8 cellular contexts compared by ENCODE assay signal in the genomic region with DNA sequence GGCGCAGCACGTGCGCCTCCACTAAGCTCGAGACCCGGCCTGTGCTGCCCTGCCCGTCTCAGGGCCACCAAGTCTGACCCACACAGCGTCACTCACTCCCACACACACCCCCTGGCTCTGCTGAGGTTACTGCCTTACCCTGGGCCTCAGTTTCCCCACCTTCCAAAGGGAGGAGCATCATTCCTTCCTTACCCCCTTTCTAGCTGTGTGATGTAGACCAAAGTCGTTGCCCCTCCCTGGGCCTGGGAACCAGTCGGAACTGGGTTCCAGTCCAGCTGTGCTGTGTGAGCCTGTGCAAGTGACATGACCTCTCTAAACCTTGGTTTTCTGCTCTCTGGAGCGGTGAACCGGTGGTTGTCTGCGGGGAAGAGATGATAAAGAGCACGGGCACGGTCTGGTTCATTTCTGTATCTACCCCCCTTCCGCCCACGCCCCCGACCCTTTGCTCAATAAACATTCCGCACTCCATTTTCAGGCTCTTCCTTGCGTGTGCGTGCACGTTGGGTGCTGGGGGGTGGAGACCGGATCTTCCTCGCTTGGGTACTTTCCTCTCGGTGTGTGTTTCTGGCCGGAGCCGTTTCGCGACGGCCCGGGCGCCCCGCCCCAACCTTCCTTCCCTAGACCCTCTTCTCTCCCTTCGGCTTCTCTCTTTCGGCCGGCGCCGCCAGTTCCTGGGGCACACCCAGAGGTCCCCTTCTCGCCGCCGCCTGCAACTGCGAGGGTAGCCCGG. TPM values are rescaled to one million over a fixed set of nuclear protein-coding genes. Genes with fewer than 3 reads are reported as not detected.
DNase-seq lines count a peak whose midpoint lies in the region; ATAC-seq, FAIRE-seq and TF ChIP-seq lines count a peak whose summit lies in the region.

A gene with protein sequence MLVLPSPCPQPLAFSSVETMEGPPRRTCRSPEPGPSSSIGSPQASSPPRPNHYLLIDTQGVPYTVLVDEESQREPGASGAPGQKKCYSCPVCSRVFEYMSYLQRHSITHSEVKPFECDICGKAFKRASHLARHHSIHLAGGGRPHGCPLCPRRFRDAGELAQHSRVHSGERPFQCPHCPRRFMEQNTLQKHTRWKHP (plus strand): TSS at position 647 of the 730 bp plus-strand sequence. CDS start 923 bp downstream, outside the sequence.

- 0 to 3% methylated on average over 21 to 32 of the region's 42 CpGs for WGBS in esophagus squamous epithelium, 2 donors

- peaks cover 79% of the 10 kb centered on the region for H3K36me3 Mint-ChIP-seq in stimulated activated effector memory CD8-positive, alpha-beta T cell treated with anti-CD3 and anti-CD28 coated beads, Interleukin-12 subunit alpha, Interleukin-12 subunit beta, amount 100 ng/mL, for 72 hours

- H3K4me3 ChIP-seq in HUES6 (ENCODE audit: low read depth, low read length) = peak within 1 kb of the TSS; percentile 91
- peak within 1 kb of the TSS; percentile 93 to 96 (median 95) for H3K4me3 ChIP-seq in esophagus squamous epithelium

- H3K27ac Mint-ChIP-seq in stimulated activated effector memory CD8-positive, alpha-beta T cell treated with anti-CD3 and anti-CD28 coated beads, Interleukin-12 subunit alpha, Interleukin-12 subunit beta, amount 100 ng/mL, for 72 hours = peak within 1 kb of the TSS; percentile 98

- intact Hi-C loops in esophagus squamous epithelium (cut with DNase I) = no loop called here

- H3K36me3 ChIP-seq in HUES6 (ENCODE audit: control insufficient read depth, insufficient read depth, low read length) (peaks cover 16% of the 10 kb centered on the region), esophagus squamous epithelium (peaks cover 0 to 23% (median 5%) of the 10 kb centered on the region in 3 donors)

- H3K9ac ChIP-seq in HUES6 (ENCODE audit: low read length) = peak within 1 kb of the TSS; percentile 92

- peaks cover 60% of the 10 kb centered on the region for H3K4me1 Mint-ChIP-seq in stimulated activated effector memory CD8-positive, alpha-beta T cell treated with anti-CD3 and anti-CD28 coated beads, Interleukin-12 subunit alpha, Interleukin-12 subunit beta, amount 100 ng/mL, for 72 hours

- TF ChIP-seq POLR2A in GM18505 (IDR thresholded peaks at IDR 0.05; ENCODE audit: borderline replicate concordance, extremely low read depth, insufficient read depth, insufficient read length) (peak; percentile 61), esophagus squamous epithelium (IDR thresholded peaks at IDR 0.05) (peak in 1 of 4 donors; percentile 10)

- H3K27me3 ChIP-seq in HUES6 (ENCODE audit: control insufficient read depth, insufficient read depth, low read length) = no peaks in the 10 kb centered on the region
- no peaks in the 10 kb centered on the region for H3K27me3 ChIP-seq in esophagus squamous epithelium

- ATAC-seq in GM18505 (IDR thresholded peaks at IDR 0.05; ENCODE audit: unreplicated experiment) (no peak), GM18520 (IDR thresholded peaks at IDR 0.05; ENCODE audit: unreplicated experiment) (no peak)
- ATAC-seq in stimulated activated effector memory CD8-positive, alpha-beta T cell treated with anti-CD3 and anti-CD28 coated beads, Interleukin-12 subunit alpha, Interleukin-12 subunit beta, amount 100 ng/mL, for 72 hours = peak; percentile 74

- DNase-seq in RCC 7860 (ENCODE audit: low spot score) (peak; percentile 59), activated T-helper 1 cell treated with Interleukin-2 at 50 U/mL for 16 hours (ENCODE audit: low read depth) (peak; percentile 72), esophagus squamous epithelium (lab: John Stamatoyannopoulos, UW) (no peak), myocyte (ENCODE audit: low read depth) (peak; percentile 79)
- DNase-seq in stimulated activated effector memory CD8-positive, alpha-beta T cell treated with anti-CD3 and anti-CD28 coated beads, Interleukin-12 subunit alpha, Interleukin-12 subunit beta, amount 100 ng/mL, for 72 hours (ENCODE audit: low spot score in 2 of 2) = peak; percentile 73 to 92

- H3K4me3 Mint-ChIP-seq in stimulated activated effector memory CD8-positive, alpha-beta T cell treated with anti-CD3 and anti-CD28 coated beads, Interleukin-12 subunit alpha, Interleukin-12 subunit beta, amount 100 ng/mL, for 72 hours = peak within 1 kb of the TSS; percentile 92

- H3K27ac ChIP-seq in HUES6 (ENCODE audit: low read depth, low read length) (peak within 1 kb of the TSS; percentile 63), esophagus squamous epithelium (peak within 1 kb of the TSS; percentile 93 to 98 (median 96))

- H3K9me3 Mint-ChIP-seq in stimulated activated effector memory CD8-positive, alpha-beta T cell treated with anti-CD3 and anti-CD28 coated beads, Interleukin-12 subunit alpha, Interleukin-12 subunit beta, amount 100 ng/mL, for 72 hours = no peaks in the 10 kb centered on the region

- no peak for FAIRE-seq in RCC 7860 (lab: Jason Lieb, UNC)

- H3K9me3 ChIP-seq in HUES6 (ENCODE audit: control insufficient read depth, insufficient read depth, low read depth, low read length) (no peaks in the 10 kb centered on the region), esophagus squamous epithelium (no peaks in the 10 kb centered on the region)

- H3K4me1 ChIP-seq in HUES6 (ENCODE audit: control insufficient read depth, insufficient read depth, low read length) = peaks cover 14% of the 10 kb centered on the region
- H3K4me1 ChIP-seq in esophagus squamous epithelium = peaks cover 50 to 90% (median 56%) of the 10 kb centered on the region in 3 donors

- TF ChIP-seq CTCF in esophagus squamous epithelium (IDR thresholded peaks at IDR 0.05) = peak in 1 of 6 experiments; percentile 34

RNA-seq across cellular contexts. Expression of the gene that starts here (rescaled TPM):
- total RNA-seq in esophagus squamous epithelium = 10 to 100 TPM; 11.8 to 20.2 (median 14.0) TPM
- total RNA-seq in myocyte = 11.4 and 13.2 TPM in 2 replicates
- polyA plus RNA-seq in myocyte (2012) = 18.4 TPM
